In the genomic region with DNA sequence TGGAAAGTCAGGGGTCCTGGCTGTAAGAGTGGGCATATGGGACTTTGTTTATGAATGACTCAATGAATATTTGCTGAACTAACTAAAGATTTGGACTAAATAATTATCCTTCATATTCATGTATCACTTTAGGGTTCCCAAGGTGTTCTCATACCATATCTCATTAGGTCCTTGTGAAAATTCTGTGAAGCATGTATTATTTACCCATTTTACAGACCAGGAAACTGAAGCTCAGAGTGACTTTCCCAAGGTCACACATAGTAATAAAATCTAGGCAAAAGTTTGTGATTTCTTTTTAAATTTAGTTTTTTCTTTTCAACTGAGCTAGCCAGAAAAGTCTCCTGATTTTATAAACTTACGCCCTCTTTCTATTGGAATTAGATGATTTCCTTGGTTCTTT, we compare ENCODE assay signal across 27 cellular contexts. TPM values are rescaled to one million over a fixed set of nuclear protein-coding genes. Genes with fewer than 3 reads are reported as not detected.
"Had no signal": no experiment of that assay in that cellular context is flagged by ENCODE, and none has a peak within 500 bp of the region (broad histone marks: within the 10 kb centered on the region; RNA-seq: fewer than 3 reads in every experiment).

No MANE protein-coding gene starts in this region.

- H3K27me3 ChIP-seq: testis, thyroid gland, tibial artery, upper lobe of left lung, uterus, vagina had no signal

- H3K9me3 ChIP-seq: stomach, suprapubic skin, testis, thoracic aorta, thyroid gland, tibial artery, tibial nerve, transverse colon, upper lobe of left lung, upper lobe of right lung, uterus, vagina had no signal

- H3K4me1 ChIP-seq: testis, uterus had no signal

- H3K27ac ChIP-seq: stomach, suprapubic skin, testis, thoracic aorta, thyroid gland, tibial artery, tibial nerve, transverse colon, upper lobe of left lung, upper lobe of right lung, uterus, vagina had no signal

- ATAC-seq: stimulated activated effector memory CD8-positive, alpha-beta T cell treated with anti-CD3 and anti-CD28 coated beads, Interleukin-12 subunit alpha, Interleukin-12 subunit beta, amount 100 ng/mL, for 72 hours; stimulated activated memory B cell treated with anti-CD40 and anti-IgM and Interleukin-4, amounts not matched to agents 10 μg/mL and 1 μg/mL and 100 μg/mL, for 72 hours; stimulated activated naive B cell treated with anti-CD40 and anti-IgM and Interleukin-4, amounts not matched to agents 10 μg/mL and 1 μg/mL and 100 μg/mL, for 72 hours; stimulated activated naive CD8-positive, alpha-beta T cell treated with anti-CD3 and anti-CD28 coated beads, Interleukin-15, amount 100 ng/mL, for 72 hours; stimulated activated naive CD8-positive, alpha-beta T cell treated with anti-CD3 and anti-CD28 coated beads, Interleukin-15, Interleukin-2, amounts not matched to agents 100 U/mL and 50 U/mL, for 24 hours; upper lobe of right lung had no signal

- FAIRE-seq: urothelium cell line had no signal

- H3K36me3 ChIP-seq: stomach, suprapubic skin, thoracic aorta, thyroid gland, tibial artery, tibial nerve, transverse colon, upper lobe of left lung, upper lobe of right lung, uterus, vagina had no signal

- H3K4me3 ChIP-seq: stomach, suprapubic skin, testis, thoracic aorta, thyroid gland, tibial artery, tibial nerve, transverse colon, upper lobe of left lung, upper lobe of right lung, uterus, vagina had no signal

- DNase-seq: stimulated activated CD4-positive, alpha-beta T cell treated with anti-CD3 and anti-CD28 coated beads, Interleukin-2, amount 100 ng/mL, for 48 hours; stimulated activated CD4-positive, alpha-beta T cell treated with anti-CD3 and anti-CD28 coated beads, Interleukin-4, amount 100 ng/mL, for 1 hour; stimulated activated CD4-positive, alpha-beta T cell treated with anti-CD3 and anti-CD28 coated beads, Interleukin-4, amount 100 ng/mL, for 24 hours; stimulated activated CD4-positive, alpha-beta T cell treated with anti-CD3 and anti-CD28 coated beads, Interleukin-4, amount 100 ng/mL, for 4 hours; stimulated activated CD8-positive, alpha-beta memory T cell treated with anti-CD3 and anti-CD28 coated beads, Interleukin-4, amount 100 ng/mL, for 48 hours; stimulated activated naive B cell treated with anti-CD40 and anti-IgM and Interleukin-4, amounts not matched to agents 10 μg/mL and 1 μg/mL and 100 μg/mL, for 72 hours; stimulated activated naive CD4-positive, alpha-beta T cell; stimulated activated naive CD4-positive, alpha-beta T cell treated with Interleukin-2 at 50 U/mL for 16 hours; stimulated activated naive CD8-positive, alpha-beta T cell treated with anti-CD3 and anti-CD28 coated beads, Interleukin-15, amount 100 ng/mL, for 72 hours; stimulated activated naive CD8-positive, alpha-beta T cell treated with anti-CD3 and anti-CD28 coated beads, Interleukin-15, Interleukin-2, amounts not matched to agents 100 U/mL and 50 U/mL, for 24 hours; stomach; substantia nigra; testis; thyroid gland; tibial artery; transverse colon; trophoblast cell; upper lobe of left lung; upper lobe of right lung; uterus had no signal

RNA-seq across cellular contexts. Expression of gene PPP1R1A, which starts 29.7 kb away (rescaled TPM):
- total RNA-seq: upper lobe of right lung had no signal
